ENCODE assay signal across 8 cellular contexts in the genomic region with DNA sequence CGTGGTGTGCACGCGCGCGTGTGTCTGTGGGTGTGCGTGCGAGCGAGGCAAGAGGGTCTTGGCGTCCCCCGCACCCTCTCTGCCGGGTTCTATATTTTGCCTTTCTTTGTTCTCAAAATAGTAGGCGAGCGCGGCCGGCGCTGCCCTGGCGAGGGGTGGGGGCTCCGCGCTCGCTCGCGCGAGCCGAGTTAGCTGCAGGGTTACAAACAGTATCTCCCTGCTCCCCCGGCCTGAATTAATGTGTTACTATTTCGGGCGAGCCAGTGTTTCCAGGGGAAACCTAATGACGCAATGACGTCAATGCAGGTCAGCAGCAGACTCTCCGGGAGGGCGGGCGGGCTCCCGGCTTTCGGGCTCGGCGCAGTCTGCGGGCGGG.
DNase-seq lines count a peak whose midpoint lies in the region; ATAC-seq and TF ChIP-seq lines count a peak whose summit lies in the region.

No MANE protein-coding gene starts in this region.

- H3K4me1 ChIP-seq in left ventricle myocardium inferior, result peaks cover 25% of the 10 kb centered on the region

- peak overlapping the region; percentile 63 for H3K4me3 ChIP-seq in left ventricle myocardium inferior

- peaks cover 100% of the 10 kb centered on the region for H3K27me3 ChIP-seq in left ventricle myocardium inferior (ENCODE audit: low read depth)

- H3K9me3 ChIP-seq in left ventricle myocardium inferior (replicated peaks), result no peaks in the 10 kb centered on the region

- H3K4me3 Mint-ChIP-seq in activated CD4-positive, alpha-beta T cell treated with anti-CD3 and anti-CD28 coated beads for 36 hours, result peak overlapping the region; percentile 61
- H3K4me3 Mint-ChIP-seq in activated T-helper 2 cell treated with anti-CD3 and anti-CD28 coated beads, Interferon-gamma antibody, Interleukin-2, Interleukin-4, amounts not matched to agents 10 μg/mL and 5 μg/mL and 100 μg/mL, durations not matched to agents 14 hours and 24 hours and 36 hours (ENCODE audit: low read depth), result peak overlapping the region; percentile 57

- H3K27ac Mint-ChIP-seq in activated CD4-positive, alpha-beta T cell treated with anti-CD3 and anti-CD28 coated beads for 36 hours, result no peak overlapping the region
- no peak overlapping the region for H3K27ac Mint-ChIP-seq in activated T-helper 2 cell treated with anti-CD3 and anti-CD28 coated beads, Interferon-gamma antibody, Interleukin-2, Interleukin-4, amounts not matched to agents 10 μg/mL and 5 μg/mL and 100 μg/mL, durations not matched to agents 14 hours and 24 hours and 36 hours

- DNase-seq in activated CD4-positive, alpha-beta T cell treated with anti-CD3 and anti-CD28 coated beads for 36 hours, result peak; percentile 45
- no peak for DNase-seq in activated CD4-positive, alpha-beta T cell treated with anti-CD3 and anti-CD28 coated beads for 1 hour
- DNase-seq in NCI-H2081 treated with DMSO at 0.1 percent for 48 hours (lab: John Stamatoyannopoulos, UW) (peak; percentile 28), left ventricle myocardium inferior (no peak), posterior cingulate gyrus (peak in 7 of 10 donors; percentile 52 to 91 (median 62)), epidermal melanocyte (ENCODE audit: insufficient read length, low spot score) (no peak)
- DNase-seq in activated T-helper 2 cell treated with anti-CD3 and anti-CD28 coated beads, Interferon-gamma antibody, Interleukin-2, Interleukin-4, amounts not matched to agents 10 μg/mL and 5 μg/mL and 100 μg/mL, durations not matched to agents 14 hours and 24 hours and 36 hours (ENCODE audit: low spot score), result no peak

- CTCF ChIA-PET in activated CD4-positive, alpha-beta T cell treated with anti-CD3 and anti-CD28 coated beads for 36 hours (lab: Charles Lee), result no interaction called here

- POLR2A ChIA-PET in activated CD4-positive, alpha-beta T cell treated with anti-CD3 and anti-CD28 coated beads for 36 hours (lab: Charles Lee), result no interaction called here

- H3K36me3 ChIP-seq in left ventricle myocardium inferior, result no peaks in the 10 kb centered on the region

- H3K4me1 Mint-ChIP-seq in activated CD4-positive, alpha-beta T cell treated with anti-CD3 and anti-CD28 coated beads for 36 hours, result peaks cover 5% of the 10 kb centered on the region
- H3K4me1 Mint-ChIP-seq in activated T-helper 2 cell treated with anti-CD3 and anti-CD28 coated beads, Interferon-gamma antibody, Interleukin-2, Interleukin-4, amounts not matched to agents 10 μg/mL and 5 μg/mL and 100 μg/mL, durations not matched to agents 14 hours and 24 hours and 36 hours (ENCODE audit: low read depth), result peaks cover 2% of the 10 kb centered on the region

- no peak overlapping the region for H3K27ac ChIP-seq in left ventricle myocardium inferior (replicated peaks)

- intact Hi-C loops in activated CD4-positive, alpha-beta T cell treated with anti-CD3 and anti-CD28 coated beads for 36 hours (cut with DNase I, micrococcal nuclease), result loop anchor here in 1 of 2 experiments (2.0 kb wide), 1 partner anchor 31 kb away; no protein-coding TSS in a partner anchor
- intact Hi-C loops in activated T-helper 2 cell treated with anti-CD3 and anti-CD28 coated beads, Interferon-gamma antibody, Interleukin-2, Interleukin-4, amounts not matched to agents 10 μg/mL and 5 μg/mL and 100 μg/mL, durations not matched to agents 14 hours and 24 hours and 36 hours (cut with micrococcal nuclease), result no loop called here
- intact Hi-C loops in left ventricle myocardium inferior (cut with micrococcal nuclease) (no loop called here), posterior cingulate gyrus (cut with DNase I) (no loop called here)

- H3K36me3 Mint-ChIP-seq in activated CD4-positive, alpha-beta T cell treated with anti-CD3 and anti-CD28 coated beads for 36 hours (ENCODE audit: low read depth), result no peaks in the 10 kb centered on the region
- no peaks in the 10 kb centered on the region for H3K36me3 Mint-ChIP-seq in activated T-helper 2 cell treated with anti-CD3 and anti-CD28 coated beads, Interferon-gamma antibody, Interleukin-2, Interleukin-4, amounts not matched to agents 10 μg/mL and 5 μg/mL and 100 μg/mL, durations not matched to agents 14 hours and 24 hours and 36 hours (ENCODE audit: low read depth)

- peaks cover 47% of the 10 kb centered on the region for H3K27me3 Mint-ChIP-seq in activated CD4-positive, alpha-beta T cell treated with anti-CD3 and anti-CD28 coated beads for 36 hours
- H3K27me3 Mint-ChIP-seq in activated T-helper 2 cell treated with anti-CD3 and anti-CD28 coated beads, Interferon-gamma antibody, Interleukin-2, Interleukin-4, amounts not matched to agents 10 μg/mL and 5 μg/mL and 100 μg/mL, durations not matched to agents 14 hours and 24 hours and 36 hours (ENCODE audit: low read depth), result peaks cover 57% of the 10 kb centered on the region

- peak; percentile 44 for ATAC-seq in activated CD4-positive, alpha-beta T cell treated with anti-CD3 and anti-CD28 coated beads for 36 hours
- ATAC-seq in GM18867 (IDR thresholded peaks at IDR 0.05; ENCODE audit: unreplicated experiment), result no peak

- H3K9me3 Mint-ChIP-seq in activated CD4-positive, alpha-beta T cell treated with anti-CD3 and anti-CD28 coated beads for 36 hours (ENCODE audit: low read depth), result no peaks in the 10 kb centered on the region
- no peaks in the 10 kb centered on the region for H3K9me3 Mint-ChIP-seq in activated T-helper 2 cell treated with anti-CD3 and anti-CD28 coated beads, Interferon-gamma antibody, Interleukin-2, Interleukin-4, amounts not matched to agents 10 μg/mL and 5 μg/mL and 100 μg/mL, durations not matched to agents 14 hours and 24 hours and 36 hours

- TF ChIP-seq CTCF in left ventricle myocardium inferior (IDR thresholded peaks at IDR 0.05; ENCODE audit: borderline replicate concordance), result no peak

Comparison
In these comparisons a context has a peak if more than half of its experiments do, and no peak if none do; other contexts are left out.
1. DNase-seq: peak in activated CD4-positive, alpha-beta T cell treated with anti-CD3 and anti-CD28 coated beads for 36 hours (single experiment), NCI-H2081 treated with DMSO at 0.1 percent for 48 hours (single experiment) and posterior cingulate gyrus (7 of 10); none in activated CD4-positive, alpha-beta T cell treated with anti-CD3 and anti-CD28 coated beads for 1 hour (single experiment), activated T-helper 2 cell treated with anti-CD3 and anti-CD28 coated beads, Interferon-gamma antibody, Interleukin-2, Interleukin-4, amounts not matched to agents 10 μg/mL and 5 μg/mL and 100 μg/mL, durations not matched to agents 14 hours and 24 hours and 36 hours (single experiment), left ventricle myocardium inferior (single experiment) and epidermal melanocyte (single experiment).